ENCODE assay signal across 8 cellular contexts in genomic region chr13:113393572-113394503, GRCh38. TPM values are rescaled to one million over a fixed set of nuclear protein-coding genes. Genes with fewer than 3 reads are reported as not detected.
DNase-seq lines count a peak whose midpoint lies in the region; ATAC-seq and TF ChIP-seq lines count a peak whose summit lies in the region.

No MANE protein-coding gene starts in this region.

- DNase-seq in CMK (ENCODE audit: low read depth) (peak; percentile 49), NOMO-1 treated with dmso at 0.1 percent for 144 hours (lab: John Stamatoyannopoulos, UW; ENCODE audit: unreplicated experiment) (peak; percentile 68), epithelial cell of esophagus (ENCODE audit: low read depth) (peak; percentile 70), mucosa of gallbladder (ENCODE audit: low spot score) (peak; percentile 76)
- DNase-seq in activated CD8-positive, alpha-beta memory T cell treated with anti-CD3 and anti-CD28 coated beads, Interleukin-2, amount 50 U/mL, for 24 hours (ENCODE audit: extremely low read depth), result peak; percentile 54
- peak; percentile 61 for DNase-seq in stimulated activated CD8-positive, alpha-beta memory T cell treated with anti-CD3 and anti-CD28 coated beads, Interleukin-4, amount 100 ng/mL, for 24 hours (ENCODE audit: low read depth)

- TF ChIP-seq CTCF in epithelial cell of esophagus (IDR thresholded peaks at IDR 0.05; ENCODE audit: insufficient read depth, low read depth, low read length, missing control alignments), result peak; percentile 40

- ATAC-seq in GM19438 (IDR thresholded peaks at IDR 0.05; ENCODE audit: low read depth, unreplicated experiment) (peak; percentile 97), HG03521 (IDR thresholded peaks at IDR 0.05; ENCODE audit: unreplicated experiment) (peak; percentile 88)

- peak overlapping the region; percentile 58 for H3K4me3 ChIP-seq in epithelial cell of esophagus (ENCODE audit: low read length)

RNA-seq across cellular contexts. Expression of gene GRTP1, which starts 29.9 kb away (rescaled TPM):
- total RNA-seq in mucosa of gallbladder, result 33.3 TPM

RNA-seq across cellular contexts. Expression of gene ADPRHL1, which starts 59.5 kb away (rescaled TPM):
- 4.7 TPM for total RNA-seq in mucosa of gallbladder

Comparison
In these comparisons a context has a peak if more than half of its experiments do, and no peak if none do; other contexts are left out.
1. Peak in every context shown above with its lines: DNase-seq, ATAC-seq and H3K4me3 ChIP-seq.